11 cellular contexts compared by ENCODE assay signal in genomic region chr17:43669971-43670644, GRCh38. TPM values are rescaled to one million over a fixed set of nuclear protein-coding genes. Genes with fewer than 3 reads are reported as not detected.
DNase-seq lines count a peak whose midpoint lies in the region; ATAC-seq, FAIRE-seq and TF ChIP-seq lines count a peak whose summit lies in the region.
"Had no signal": no experiment of that assay in that cellular context is flagged by ENCODE, and none has a peak within 500 bp of the region (broad histone marks: within the 10 kb centered on the region; RNA-seq: fewer than 3 reads in every experiment).

No MANE protein-coding gene starts in this region.

- ATAC-seq in pancreas (peak; percentile 29 to 69 (median 46)), GM21529 (IDR thresholded peaks at IDR 0.05; ENCODE audit: unreplicated experiment) (no peak), sciatic nerve (no peak)
- ATAC-seq: activated CD4-positive, CD25-positive, alpha-beta regulatory T cell treated with anti-CD3 and anti-CD28 coated beads, Interleukin-2, amount 50 U/mL, for 24 hours had no signal

- H3K4me3 ChIP-seq in H1 (ENCODE audit: extremely low read depth in 1 of 4, insufficient read depth in 2 of 4, low read depth in 3 of 4, low read length in 4 of 4) = no peak overlapping the region
- no peak overlapping the region for H3K4me3 ChIP-seq in pancreas
- H3K4me3 ChIP-seq: tibial artery had no signal

- peak overlapping the region; percentile 15 for H3K18ac ChIP-seq in H9 (ENCODE audit: insufficient read length, low read depth, low read length)
- peak overlapping the region; percentile 32 for H3K18ac ChIP-seq in H1 (ENCODE audit: extremely low read depth, low read length)

- no peak overlapping the region for H2BK12ac ChIP-seq in H9 (ENCODE audit: insufficient read length, low read depth, low read length)
- peak overlapping the region; percentile 75; the same call in 1 of the 2 replicates for H2BK12ac ChIP-seq in H1 (ENCODE audit: low read depth, low read length)

- peak; percentile 67 for DNase-seq in H9
- peak; percentile 11 for DNase-seq in NCI-H526 treated with DMSO at 0.1 percent for 48 hours (lab: John Stamatoyannopoulos, UW)
- DNase-seq in H1 (ENCODE audit: low read depth in 1 of 2, low spot score in 2 of 2) = no peak
- DNase-seq in pancreas = peak in 2 of 6 donors; percentile 17
- DNase-seq in OCI-M2 (lab: John Stamatoyannopoulos, UW; ENCODE audit: unreplicated experiment) = no peak
- no peak for DNase-seq in cerebellum (ENCODE audit: low spot score)
- no peak for DNase-seq in sciatic nerve (ENCODE audit: low spot score)
- DNase-seq: SIG-M5, tibial artery had no signal

- H2BK15ac ChIP-seq in H9 (ENCODE audit: low read depth, low read length) = no peak overlapping the region
- H2BK15ac ChIP-seq in H1 (ENCODE audit: low read length) = no peak overlapping the region

- H3K36me3 Mint-ChIP-seq in H9 (ENCODE audit: insufficient read depth in 1 of 3, low read depth in 3 of 3) = no peaks in the 10 kb centered on the region

- H3K27me3 ChIP-seq in H9 (ENCODE audit: insufficient read depth, low read length) (no peaks in the 10 kb centered on the region), H1 (replicated peaks in 1 of 4; ENCODE audit: control insufficient read depth in 3 of 4, extremely low read depth in 1 of 4, insufficient read depth in 3 of 4, low read length in 3 of 4) (no peaks in the 10 kb centered on the region), pancreas (no peaks in the 10 kb centered on the region)

- no peak for TF ChIP-seq RAD21 in H1 (IDR thresholded peaks at IDR 0.05 in 1 of 2, conservative IDR thresholded peaks at IDR 0.05 in 1 of 2; ENCODE audit: low read depth in 2 of 2, low read length in 2 of 2)

- no peak overlapping the region for H3K56ac ChIP-seq in H9 (ENCODE audit: insufficient read length, low read depth, low read length)
- no peak overlapping the region for H3K56ac ChIP-seq in H1 (replicated peaks; ENCODE audit: insufficient read length, low read depth, low read length)

- CTCF ChIA-PET in H1 (lab: Charles Lee; ENCODE audit: partially characterized antibody) = interaction anchor here (0.6 to 6.5 kb wide), 7 partner anchors 8 to 30 kb away, joined by 3 to 73 read pairs (median 3); partner anchors contain the start of gene MEOX1

- no peak for FAIRE-seq in H1 (lab: Jason Lieb, UNC)
- FAIRE-seq in pancreas (lab: Jason Lieb, UNC) = no peak

- H4K91ac ChIP-seq in H9 (ENCODE audit: insufficient read length, low read depth, low read length) = no peak overlapping the region
- no peak overlapping the region for H4K91ac ChIP-seq in H1 (replicated peaks; ENCODE audit: insufficient read length, low read length)

- H3K27ac Mint-ChIP-seq in H9 = peak overlapping the region; percentile 96 to 97 (median 96)

- H3K4ac ChIP-seq in H9 (ENCODE audit: low read depth, low read length) = no peak overlapping the region
- H3K4ac ChIP-seq in H1 (replicated peaks; ENCODE audit: insufficient read length, low read depth, low read length) = no peak overlapping the region

- H3K14ac ChIP-seq in H9 (ENCODE audit: insufficient read depth, low read length) (no peak overlapping the region), H1 (ENCODE audit: insufficient read length) (no peak overlapping the region)

- H3K4me2 ChIP-seq in H9 (ENCODE audit: insufficient read depth, insufficient read length, low read length) = no peak overlapping the region
- peak overlapping the region in 1 of 2 experiments; percentile 22; a peak in 1 of 4 replicates for H3K4me2 ChIP-seq in H1 (ENCODE audit: insufficient read depth in 1 of 2, low read depth in 2 of 2, low read length in 2 of 2)

- H3K9me3 ChIP-seq in H9 (ENCODE audit: control insufficient read depth, low read depth, low read length) (no peaks in the 10 kb centered on the region), H1 (ENCODE audit: insufficient read depth in 2 of 2, low read depth in 1 of 2, low read length in 1 of 2) (no peaks in the 10 kb centered on the region), pancreas (no peaks in the 10 kb centered on the region)
- H3K9me3 ChIP-seq: tibial artery had no signal

- H3K23ac ChIP-seq in H9 (ENCODE audit: insufficient read length, low read depth, low read length) = no peak overlapping the region
- H3K23ac ChIP-seq in H1 (ENCODE audit: insufficient read length) = no peak overlapping the region

- no peak overlapping the region for H2AK5ac ChIP-seq in H9 (ENCODE audit: insufficient read length, low read length)
- no peak overlapping the region for H2AK5ac ChIP-seq in H1 (ENCODE audit: low read depth, low read length)

- TF ChIP-seq EP300 in H1 (IDR thresholded peaks at IDR 0.05; ENCODE audit: borderline replicate concordance in 1 of 2, low read depth in 2 of 2, low read length in 2 of 2) = no peak

- H3K27ac ChIP-seq in H9 (ENCODE audit: insufficient read length, low read depth, low read length) (no peak overlapping the region), H1 (ENCODE audit: low read depth, low read length) (0 out of 2 replicates have a peak overlapping the region, but pooled peaks have one; percentile 17), pancreas (no peak overlapping the region)
- H3K27ac ChIP-seq: tibial artery had no signal

- no peaks in the 10 kb centered on the region for H3K79me1 ChIP-seq in H9 (ENCODE audit: insufficient read depth, low read depth, low read length, poor library complexity, severe bottlenecking)
- no peaks in the 10 kb centered on the region for H3K79me1 ChIP-seq in H1 (ENCODE audit: low read depth, low read length)

- no CpG with 5 or more reads among the region's 10 CpGs for WGBS in H9 (ENCODE audit: extremely low coverage, insufficient read length, low lambda C conversion rate)
- 52% methylated on average over 10 of the region's 10 CpGs; no CpG with 5 or more reads in 1 of the 2 experiments for WGBS in H1 (ENCODE audit: extremely low coverage in 1 of 2, insufficient coverage in 1 of 2, insufficient read length in 1 of 2, insufficient replicate concordance in 2 of 2, low coverage in 1 of 2, low lambda C conversion rate in 2 of 2, missing lambda C conversion rate in 1 of 2), 2 experiments
- WGBS in pancreas, 2 donors = 40 to 41% methylated on average over 10 of the region's 10 CpGs

- H3K9me3 Mint-ChIP-seq in H9 = no peaks in the 10 kb centered on the region

- POLR2A ChIA-PET in H1 (lab: Charles Lee; ENCODE audit: partially characterized antibody) = interaction anchor here (0.6 to 1.2 kb wide), 4 partner anchors 17 to 139 kb away, joined by 3 read pairs; no protein-coding TSS in a partner anchor

- H3K27me3 Mint-ChIP-seq in H9 (ENCODE audit: low read depth) = no peaks in the 10 kb centered on the region

- no peak for TF ChIP-seq POLR2A in H1 (IDR thresholded peaks at IDR 0.05; ENCODE audit: control extremely low read depth in 1 of 2, low read depth in 2 of 2, low read length in 2 of 2)

- H2AFZ ChIP-seq in H9 (ENCODE audit: low read length) (no peak overlapping the region), H1 (ENCODE audit: low read length) (peak overlapping the region; percentile 80)

- H3K4me1 Mint-ChIP-seq in H9 = peaks cover 13 to 27% of the 10 kb centered on the region in 2 experiments

- H2BK120ac ChIP-seq in H9 (ENCODE audit: low read depth, low read length, poor library complexity, severe bottlenecking) (no peak overlapping the region), H1 (replicated peaks; ENCODE audit: low read depth, low read length) (peak overlapping the region; percentile 58)

- H3T11ph ChIP-seq in H9 (ENCODE audit: low read length) = no peak overlapping the region

- intact Hi-C loops in pancreas (cut with DNase I) (no loop called here), sciatic nerve (cut with DNase I) (no loop called here)

- H2BK20ac ChIP-seq in H9 (ENCODE audit: low read depth, low read length, poor library complexity, severe bottlenecking) (no peak overlapping the region), H1 (ENCODE audit: low read length) (no peak overlapping the region; the same call in 1 of the 2 replicates)

- no peak overlapping the region for H4K8ac ChIP-seq in H9 (replicated peaks; ENCODE audit: insufficient read length, low read depth, low read length)
- peak overlapping the region; percentile 68; the same call in 1 of the 2 replicates for H4K8ac ChIP-seq in H1 (ENCODE audit: extremely low read depth, insufficient read depth, low read length)

- peak overlapping the region in 1 of 2 experiments; percentile 51; a peak in 3 of 5 replicates for H3K4me3 Mint-ChIP-seq in H9

- no peaks in the 10 kb centered on the region for H3K23me2 ChIP-seq in H9 (ENCODE audit: insufficient read length, low read depth, low read length, poor library complexity, severe bottlenecking)
- no peaks in the 10 kb centered on the region for H3K23me2 ChIP-seq in H1 (ENCODE audit: low read depth, low read length)

- H3K36me3 ChIP-seq in H1 (ENCODE audit: control insufficient read depth in 2 of 4, insufficient read depth in 4 of 4, low read length in 3 of 4) = no peaks in the 10 kb centered on the region
- H3K36me3 ChIP-seq in pancreas = no peaks in the 10 kb centered on the region
- H3K36me3 ChIP-seq: tibial artery had no signal

- H3K79me2 ChIP-seq in H9 (ENCODE audit: insufficient read depth, low read length) (no peaks in the 10 kb centered on the region), H1 (ENCODE audit: control insufficient read depth in 1 of 2, insufficient read depth in 2 of 2, low read length in 2 of 2) (no peaks in the 10 kb centered on the region)

- TF ChIP-seq CTCF in H9 (conservative IDR thresholded peaks at IDR 0.05) = no peak
- no peak for TF ChIP-seq CTCF in H1 (IDR thresholded peaks at IDR 0.05; ENCODE audit: control extremely low read depth in 1 of 3, insufficient read depth in 1 of 3, low read depth in 1 of 3, low read length in 3 of 3)
- TF ChIP-seq CTCF in pancreas (IDR thresholded peaks at IDR 0.05) = no peak

- H3K4me1 ChIP-seq in H9 (ENCODE audit: insufficient read depth, low read length) (0 out of 2 replicates have a peak, but pooled peaks cover 3% of the 10 kb centered on the region), H1 (replicated peaks in 1 of 4; ENCODE audit: control insufficient read depth in 3 of 4, insufficient read depth in 4 of 4, low read length in 3 of 4) (peaks cover 0 to 12% (median 8%) of the 10 kb centered on the region in 4 experiments; a peak in 6 of 7 replicates), pancreas (peaks cover 0 to 9% (median 0%) of the 10 kb centered on the region in 3 donors)

- H4K20me1 ChIP-seq in H9 (ENCODE audit: control insufficient read depth, insufficient read depth, insufficient read length) (no peaks in the 10 kb centered on the region), H1 (replicated peaks in 1 of 2; ENCODE audit: control insufficient read depth in 1 of 2, insufficient read depth in 2 of 2, low read length in 2 of 2) (no peaks in the 10 kb centered on the region)

- no peak overlapping the region for H2BK5ac ChIP-seq in H9 (ENCODE audit: insufficient read length, low read length)
- H2BK5ac ChIP-seq in H1 (ENCODE audit: low read depth, low read length) = peak overlapping the region; percentile 61; the same call in 1 of the 2 replicates

- H4K5ac ChIP-seq in H9 (ENCODE audit: insufficient read length, low read depth, low read length) = no peak overlapping the region
- H4K5ac ChIP-seq in H1 (ENCODE audit: insufficient read length, low read depth, low read length) = no peak overlapping the region

- no peak overlapping the region for H3K9ac ChIP-seq in H9 (ENCODE audit: extremely low read depth, insufficient read length, low read length)
- H3K9ac ChIP-seq in H1 (replicated peaks in 1 of 4; ENCODE audit: extremely low read depth in 1 of 4, low read depth in 3 of 4, low read length in 3 of 4) = no peak overlapping the region

RNA-seq across cellular contexts. Expression of gene MEOX1, which starts 8.4 kb away (rescaled TPM):
- total RNA-seq in H9 (2021) = not detected in 2 replicates
- not detected in 2 replicates for total RNA-seq in H1 (2021; fragmentation: NEBNext Ultra II Directional; extraction: Animal tissue kit (Norgen Biotek cat#: 25700))
- 0.03 TPM in 1 of 2 replicates, not detected in the other for polyA plus RNA-seq in H1 (2011; rRNA removed)
- polyA plus RNA-seq in H1 (2011; cell fraction: cytosol; rRNA removed) = not detected
- 0.07 TPM for polyA plus RNA-seq in H1 (2011; cell fraction: nucleus; rRNA removed)
- 0.11 to 0.12 TPM in 2 of 4 replicates, not detected in the others for polyA plus RNA-seq in H1 (2012, experiment 1 of 2)
- not detected for polyA plus RNA-seq in H1 (2012, experiment 2 of 2)
- polyA plus RNA-seq in H1 (2013, experiment 1 of 2) = 0.04 TPM
- polyA plus RNA-seq in H1 (2013, experiment 2 of 2) = 0.11 TPM
- not detected in 2 replicates for polyA minus RNA-seq in H1 (2011; rRNA and poly(A)+ RNA removed)
- polyA minus RNA-seq in H1 (2011; cell fraction: cytosol; rRNA and poly(A)+ RNA removed) = not detected
- 0.20 TPM for polyA minus RNA-seq in H1 (2011; cell fraction: nucleus; rRNA and poly(A)+ RNA removed)
- 1 to 10 TPM in 3 of 6 donors, under 1 TPM in 3; 0.28 to 1.6 (median 0.98) TPM for total RNA-seq in pancreas
- polyA plus RNA-seq in pancreas = 1 to 10 TPM; 3.3 to 4.3 TPM
- 0.09 TPM for total RNA-seq in cerebellum
- total RNA-seq in sciatic nerve = 19.5 TPM

Comparison
In these comparisons a context has a peak if more than half of its experiments do, and no peak if none do; other contexts are left out.
1. DNase-seq: peak in H9 (single experiment) and NCI-H526 treated with DMSO at 0.1 percent for 48 hours (single experiment); none in H1 (0 of 2), OCI-M2 (single experiment), cerebellum (single experiment) and sciatic nerve (single experiment).
2. ATAC-seq: peak in pancreas (4 of 4); none in GM21529 (single experiment) and sciatic nerve (single experiment).